ENCODE assay signal across 11 cellular contexts in genomic region chr3:67678665-67679064, GRCh38. TPM values are rescaled to one million over a fixed set of nuclear protein-coding genes. Genes with fewer than 3 reads are reported as not detected.
DNase-seq lines count a peak whose midpoint lies in the region; ATAC-seq and TF ChIP-seq lines count a peak whose summit lies in the region.
"Had no signal": no experiment of that assay in that cellular context is flagged by ENCODE, and none has a peak within 500 bp of the region (broad histone marks: within the 10 kb centered on the region; RNA-seq: fewer than 3 reads in every experiment).

No MANE protein-coding gene starts in this region.

- no peak overlapping the region for H3K4me3 Mint-ChIP-seq in activated naive CD8-positive, alpha-beta T cell treated with anti-CD3 and anti-CD28 coated beads, Interleukin-2, amount 50 U/mL, for 24 hours

- no peaks in the 10 kb centered on the region for H3K36me3 ChIP-seq in tibial nerve

- no peak for TF ChIP-seq POLR2A in tibial nerve (IDR thresholded peaks at IDR 0.05)

- no peak for TF ChIP-seq EP300 in tibial nerve (IDR thresholded peaks at IDR 0.05)

- DNase-seq in NCI-H187 treated with DMSO at 0.1 percent for 48 hours (lab: John Stamatoyannopoulos, UW) (peak; percentile 24), NCI-H187 (lab: John Stamatoyannopoulos, UW) (no peak), tibial nerve (ENCODE audit: low spot score in 2 of 2) (no peak), KG1 (lab: John Stamatoyannopoulos, UW) (no peak)
- no peak for DNase-seq in activated naive CD8-positive, alpha-beta T cell treated with anti-CD3 and anti-CD28 coated beads, Interleukin-2, amount 50 U/mL, for 24 hours
- DNase-seq: left ventricle myocardium inferior, PC-9 had no signal

- no peaks in the 10 kb centered on the region for H3K9me3 ChIP-seq in tibial nerve

- no peak overlapping the region for H3K4me3 ChIP-seq in tibial nerve
- H3K4me3 ChIP-seq: left ventricle myocardium inferior, PC-9 had no signal

- no peaks in the 10 kb centered on the region for H3K4me1 ChIP-seq in tibial nerve
- H3K4me1 ChIP-seq: left ventricle myocardium inferior had no signal

- H3K4me1 Mint-ChIP-seq in activated naive CD8-positive, alpha-beta T cell treated with anti-CD3 and anti-CD28 coated beads, Interleukin-2, amount 50 U/mL, for 24 hours, result peaks cover 22% of the 10 kb centered on the region

- H3K27ac Mint-ChIP-seq in activated naive CD8-positive, alpha-beta T cell treated with anti-CD3 and anti-CD28 coated beads, Interleukin-2, amount 50 U/mL, for 24 hours, result peak overlapping the region; percentile 37

- no peaks in the 10 kb centered on the region for H3K27me3 Mint-ChIP-seq in activated naive CD8-positive, alpha-beta T cell treated with anti-CD3 and anti-CD28 coated beads, Interleukin-2, amount 50 U/mL, for 24 hours

- ATAC-seq in GM19463 (IDR thresholded peaks at IDR 0.05; ENCODE audit: unreplicated experiment) (peak; percentile 96), HG03139 (IDR thresholded peaks at IDR 0.05; ENCODE audit: unreplicated experiment) (peak; percentile 67), GM19455 (IDR thresholded peaks at IDR 0.05; ENCODE audit: unreplicated experiment) (no peak)
- ATAC-seq in activated naive CD8-positive, alpha-beta T cell treated with anti-CD3 and anti-CD28 coated beads, Interleukin-2, amount 50 U/mL, for 24 hours, result peak; percentile 59

- no peak overlapping the region for H3K27ac ChIP-seq in tibial nerve
- H3K27ac ChIP-seq: 22Rv1, left ventricle myocardium inferior, PC-9 had no signal

- H3K9me3 Mint-ChIP-seq in activated naive CD8-positive, alpha-beta T cell treated with anti-CD3 and anti-CD28 coated beads, Interleukin-2, amount 50 U/mL, for 24 hours, result peaks cover 6% of the 10 kb centered on the region

- TF ChIP-seq CTCF in tibial nerve (IDR thresholded peaks at IDR 0.05), result no peak

- H3K27me3 ChIP-seq in tibial nerve, result no peaks in the 10 kb centered on the region

- peaks cover 4% of the 10 kb centered on the region for H3K36me3 Mint-ChIP-seq in activated naive CD8-positive, alpha-beta T cell treated with anti-CD3 and anti-CD28 coated beads, Interleukin-2, amount 50 U/mL, for 24 hours (ENCODE audit: low read depth)

RNA-seq across cellular contexts. Expression of gene SUCLG2, which starts 24.3 kb away (rescaled TPM):
- total RNA-seq in tibial nerve, result 10 to 100 TPM; 28.0 to 52.8 (median 42.7) TPM
